11 cellular contexts compared by ENCODE assay signal in genomic region chr19:1232652-1233360, GRCh38. TPM values are rescaled to one million over a fixed set of nuclear protein-coding genes. Genes with fewer than 3 reads are reported as not detected.
DNase-seq lines count a peak whose midpoint lies in the region; ATAC-seq and TF ChIP-seq lines count a peak whose summit lies in the region.
"Had no signal": no experiment of that assay in that cellular context is flagged by ENCODE, and none has a peak within 500 bp of the region (broad histone marks: within the 10 kb centered on the region; RNA-seq: fewer than 3 reads in every experiment).

No MANE protein-coding gene starts in this region.

- H3K36me3 Mint-ChIP-seq in type B pancreatic cell, result no peaks in the 10 kb centered on the region
- H3K36me3 Mint-ChIP-seq in naive thymus-derived CD8-positive, alpha-beta T cell, result no peaks in the 10 kb centered on the region
- H3K36me3 Mint-ChIP-seq: activated naive CD4-positive, alpha-beta T cell treated with anti-CD3 and anti-CD28 coated beads, Interleukin-2, amount 50 U/mL, for 24 hours had no signal

- TF ChIP-seq CTCF in choroid plexus epithelial cell (conservative IDR thresholded peaks at IDR 0.05; ENCODE audit: low read depth, low read length), result no peak
- no peak for TF ChIP-seq CTCF in left lung (IDR thresholded peaks at IDR 0.05)
- TF ChIP-seq CTCF in type B pancreatic cell (conservative IDR thresholded peaks at IDR 0.05), result no peak

- POLR2A ChIA-PET in naive thymus-derived CD8-positive, alpha-beta T cell (lab: Charles Lee), result no interaction called here

- peaks cover 13% of the 10 kb centered on the region for H3K4me1 Mint-ChIP-seq in type B pancreatic cell (ENCODE audit: unreplicated experiment)
- no peaks in the 10 kb centered on the region for H3K4me1 Mint-ChIP-seq in naive thymus-derived CD8-positive, alpha-beta T cell
- H3K4me1 Mint-ChIP-seq: activated naive CD4-positive, alpha-beta T cell treated with anti-CD3 and anti-CD28 coated beads, Interleukin-2, amount 50 U/mL, for 24 hours had no signal

- peaks cover 10 to 30% of the 10 kb centered on the region in 2 donors for H3K4me1 ChIP-seq in left lung

- peaks cover 0 to 6% of the 10 kb centered on the region in 2 donors for H3K36me3 ChIP-seq in left lung

- peak overlapping the region; percentile 55 for H3K4me3 Mint-ChIP-seq in type B pancreatic cell
- H3K4me3 Mint-ChIP-seq in naive thymus-derived CD8-positive, alpha-beta T cell, result no peak overlapping the region
- H3K4me3 Mint-ChIP-seq: activated naive CD4-positive, alpha-beta T cell treated with anti-CD3 and anti-CD28 coated beads, Interleukin-2, amount 50 U/mL, for 24 hours had no signal

- no peaks in the 10 kb centered on the region for H3K9me3 Mint-ChIP-seq in type B pancreatic cell
- H3K9me3 Mint-ChIP-seq in naive thymus-derived CD8-positive, alpha-beta T cell, result no peaks in the 10 kb centered on the region
- H3K9me3 Mint-ChIP-seq: activated naive CD4-positive, alpha-beta T cell treated with anti-CD3 and anti-CD28 coated beads, Interleukin-2, amount 50 U/mL, for 24 hours had no signal

- peaks cover 0 to 31% of the 10 kb centered on the region in 2 donors for H3K27me3 ChIP-seq in left lung

- no peaks in the 10 kb centered on the region for H3K9me3 ChIP-seq in left lung
- H3K9me3 ChIP-seq: SJSA1 had no signal

- intact Hi-C loops in left lung (cut with DNase I), result no loop called here

- H3K27ac Mint-ChIP-seq in type B pancreatic cell, result peak overlapping the region; percentile 80
- H3K27ac Mint-ChIP-seq in naive thymus-derived CD8-positive, alpha-beta T cell, result peak overlapping the region in 2 of 10 donors; percentile 37 to 61
- H3K27ac Mint-ChIP-seq: activated naive CD4-positive, alpha-beta T cell treated with anti-CD3 and anti-CD28 coated beads, Interleukin-2, amount 50 U/mL, for 24 hours had no signal

- DNase-seq in NAMALWA (ENCODE audit: low spot score) (peak; percentile 45), choroid plexus epithelial cell (ENCODE audit: low read depth) (peak; percentile 75), left lung (peak in 1 of 2 donors; percentile 46), type B pancreatic cell (ENCODE audit: extremely low spot score, unreplicated experiment) (no peak), NCI-H1105 (lab: John Stamatoyannopoulos, UW) (no peak)
- no peak for DNase-seq in naive thymus-derived CD8-positive, alpha-beta T cell
- DNase-seq: activated CD4-positive, alpha-beta T cell treated with anti-CD3 and anti-CD28 coated beads for 4 hours; stimulated activated naive CD8-positive, alpha-beta T cell treated with anti-CD3 and anti-CD28 coated beads, Interleukin-15, Interleukin-2, amounts not matched to agents 100 U/mL and 50 U/mL, for 24 hours had no signal

- H3K27ac ChIP-seq in left lung, result peak overlapping the region; percentile 7 to 48
- H3K27ac ChIP-seq: SJSA1 had no signal

- ATAC-seq in left lung (peak; percentile 11), HG03342 (IDR thresholded peaks at IDR 0.05; ENCODE audit: unreplicated experiment) (no peak)
- no peak for ATAC-seq in naive thymus-derived CD8-positive, alpha-beta T cell
- ATAC-seq: stimulated activated naive CD8-positive, alpha-beta T cell treated with anti-CD3 and anti-CD28 coated beads, Interleukin-15, Interleukin-2, amounts not matched to agents 100 U/mL and 50 U/mL, for 24 hours had no signal

- H3K4me3 ChIP-seq in choroid plexus epithelial cell (ENCODE audit: low read depth, low read length) (no peak overlapping the region), left lung (no peak overlapping the region)
- H3K4me3 ChIP-seq: SJSA1 had no signal

- H3K27me3 Mint-ChIP-seq in type B pancreatic cell, result no peaks in the 10 kb centered on the region
- peaks cover 0 to 1% (median 0%) of the 10 kb centered on the region in 5 donors for H3K27me3 Mint-ChIP-seq in naive thymus-derived CD8-positive, alpha-beta T cell
- H3K27me3 Mint-ChIP-seq: activated naive CD4-positive, alpha-beta T cell treated with anti-CD3 and anti-CD28 coated beads, Interleukin-2, amount 50 U/mL, for 24 hours had no signal

RNA-seq across cellular contexts. Expression of gene CBARP, which starts 5.0 kb away (rescaled TPM):
- 1 to 10 TPM in 1 of 2 donors, under 1 TPM in 1; 0.55 to 1.5 TPM for total RNA-seq in left lung
- total RNA-seq in type B pancreatic cell (ENCODE audit: low replicate concordance), result 8.9 and 10.8 TPM in 2 replicates
- not detected for total RNA-seq in naive thymus-derived CD8-positive, alpha-beta T cell
- not detected for polyA plus RNA-seq in naive thymus-derived CD8-positive, alpha-beta T cell

RNA-seq across cellular contexts. Expression of gene ATP5F1D, which starts 8.7 kb away (rescaled TPM):
- total RNA-seq in left lung (100 to 1,000 TPM; 139 to 161 TPM), type B pancreatic cell (ENCODE audit: low replicate concordance) (165 and 197 TPM in 2 replicates)
- total RNA-seq in naive thymus-derived CD8-positive, alpha-beta T cell, result 10 to 100 TPM; 83.9 to 89.0 TPM
- 100 to 1,000 TPM; 214 to 264 (median 262) TPM for polyA plus RNA-seq in naive thymus-derived CD8-positive, alpha-beta T cell

RNA-seq across cellular contexts. Expression of gene MIDN, which starts 15.6 kb away (rescaled TPM):
- total RNA-seq in left lung, result 100 to 1,000 TPM in 1 of 2 donors, 10 to 100 TPM in 1; 87.4 to 115 TPM
- 122 and 127 TPM in 2 replicates for total RNA-seq in type B pancreatic cell (ENCODE audit: low replicate concordance)
- 10 to 100 TPM; 31.2 to 35.4 TPM for total RNA-seq in naive thymus-derived CD8-positive, alpha-beta T cell
- 1 to 10 TPM; 1.1 to 8.2 (median 6.6) TPM for polyA plus RNA-seq in naive thymus-derived CD8-positive, alpha-beta T cell

RNA-seq across cellular contexts. Expression of gene STK11, which starts 27.2 kb away (rescaled TPM):
- total RNA-seq in left lung (10 to 100 TPM; 42.6 to 52.0 TPM), type B pancreatic cell (ENCODE audit: low replicate concordance) (59.9 and 64.8 TPM in 2 replicates)
- 10 to 100 TPM; 91.5 to 96.0 TPM for total RNA-seq in naive thymus-derived CD8-positive, alpha-beta T cell
- polyA plus RNA-seq in naive thymus-derived CD8-positive, alpha-beta T cell, result 10 to 100 TPM; 12.3 to 43.9 (median 20.3) TPM

RNA-seq across cellular contexts. Expression of gene CIRBP, which starts 36.3 kb away (rescaled TPM):
- 100 to 1,000 TPM; 220 to 235 TPM for total RNA-seq in left lung
- total RNA-seq in type B pancreatic cell (ENCODE audit: low replicate concordance), result 316 and 421 TPM in 2 replicates
- total RNA-seq in naive thymus-derived CD8-positive, alpha-beta T cell, result 100 to 1,000 TPM; 565 to 579 TPM
- polyA plus RNA-seq in naive thymus-derived CD8-positive, alpha-beta T cell, result 100 to 1,000 TPM; 204 to 273 (median 262) TPM

Comparison
In these comparisons a context has a peak if more than half of its experiments do, and no peak if none do; other contexts are left out.
1. DNase-seq: peak in NAMALWA (single experiment) and choroid plexus epithelial cell (single experiment); none in type B pancreatic cell (single experiment), naive thymus-derived CD8-positive, alpha-beta T cell (0 of 10) and NCI-H1105 (single experiment).